In the genomic region with DNA sequence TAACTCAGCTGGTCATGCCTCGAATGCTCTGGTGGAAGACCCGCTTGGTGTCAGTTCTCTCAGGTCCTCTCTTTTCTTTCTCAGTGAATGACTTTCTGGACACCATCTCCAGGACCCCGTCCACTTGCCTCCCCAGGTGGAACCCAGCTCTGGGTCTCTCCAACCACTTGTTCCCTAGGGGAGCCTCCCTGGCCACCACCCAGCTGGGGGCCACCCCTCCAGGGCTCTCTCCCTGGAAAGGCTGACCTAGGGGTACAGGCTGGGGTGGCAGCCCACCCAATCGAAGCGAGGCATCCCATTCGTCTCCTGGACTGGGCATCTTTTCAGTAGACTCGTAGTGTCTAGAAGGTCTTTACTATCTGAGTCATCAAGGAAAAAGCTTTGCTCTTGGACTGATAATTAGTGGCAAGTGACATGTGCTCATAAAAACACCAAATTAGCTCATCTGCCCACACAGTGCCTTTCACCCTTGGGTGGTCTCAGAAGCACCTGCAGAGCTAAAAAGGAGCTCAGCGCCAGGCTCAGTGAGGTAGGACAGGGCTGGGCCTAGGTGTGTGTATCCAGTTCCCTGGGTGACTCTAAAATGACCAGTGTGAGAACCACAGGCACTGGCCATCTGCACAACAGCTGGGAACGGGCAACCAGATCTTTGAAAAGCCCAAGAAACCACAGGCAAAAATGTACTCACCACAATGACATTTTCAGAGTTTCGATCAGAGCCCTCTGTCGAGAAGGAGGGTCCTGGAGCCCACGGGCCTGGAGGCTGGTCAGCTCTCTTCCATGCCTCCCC, we compare ENCODE assay signal across 11 cellular contexts. TPM values are rescaled to one million over a fixed set of nuclear protein-coding genes. Genes with fewer than 3 reads are reported as not detected.
DNase-seq lines count a peak whose midpoint lies in the region; ATAC-seq and TF ChIP-seq lines count a peak whose summit lies in the region.
"Had no signal": no experiment of that assay in that cellular context is flagged by ENCODE, and none has a peak within 500 bp of the region (broad histone marks: within the 10 kb centered on the region; RNA-seq: fewer than 3 reads in every experiment).

No MANE protein-coding gene starts in this region.

- peak overlapping the region; percentile 53 for H3K4me2 ChIP-seq in MM.1S (ENCODE audit: low read depth, low read length)

- TF ChIP-seq CTCF in MM.1S (IDR thresholded peaks at IDR 0.05; ENCODE audit: low read length) (no peak), mesothelial cell of epicardium (IDR thresholded peaks at IDR 0.05; ENCODE audit: unreplicated experiment) (no peak), Peyer's patch (IDR thresholded peaks at IDR 0.05) (no peak)

- peak; percentile 37 for ATAC-seq in GM21576 (IDR thresholded peaks at IDR 0.05; ENCODE audit: unreplicated experiment)

- no peak overlapping the region for H3K27ac Mint-ChIP-seq in mesothelial cell of epicardium

- no peaks in the 10 kb centered on the region for H3K36me3 Mint-ChIP-seq in mesothelial cell of epicardium

- H2AFZ ChIP-seq in MM.1S (ENCODE audit: low read length) = peak overlapping the region; percentile 12

- H3K9me3 ChIP-seq in MM.1S (replicated peaks; ENCODE audit: insufficient read depth, low read length) = no peaks in the 10 kb centered on the region
- H3K9me3 ChIP-seq in Peyer's patch = no peaks in the 10 kb centered on the region
- H3K9me3 ChIP-seq: adrenal gland had no signal

- H3K27me3 ChIP-seq in MM.1S (replicated peaks; ENCODE audit: insufficient read depth, low read length) = no peaks in the 10 kb centered on the region
- no peaks in the 10 kb centered on the region for H3K27me3 ChIP-seq in Peyer's patch
- H3K27me3 ChIP-seq: adrenal gland had no signal

- H3K9ac ChIP-seq in MM.1S (ENCODE audit: low read length) = peak overlapping the region; percentile 56

- peak overlapping the region; percentile 86 for H3K27ac ChIP-seq in MM.1S (ENCODE audit: low read length)
- peak overlapping the region in 2 of 4 donors; percentile 1 to 3 for H3K27ac ChIP-seq in Peyer's patch
- H3K27ac ChIP-seq: adrenal gland had no signal

- no peaks in the 10 kb centered on the region for H3K9me3 Mint-ChIP-seq in mesothelial cell of epicardium

- H3K9me2 ChIP-seq in MM.1S (replicated peaks; ENCODE audit: insufficient read depth, low read length) = no peaks in the 10 kb centered on the region

- H3K36me3 ChIP-seq in MM.1S (replicated peaks; ENCODE audit: insufficient read depth, low read length) (no peaks in the 10 kb centered on the region), Peyer's patch (no peaks in the 10 kb centered on the region)
- H3K36me3 ChIP-seq: adrenal gland had no signal

- TF ChIP-seq POLR2A in Peyer's patch (IDR thresholded peaks at IDR 0.05) = no peak

- H3K4me3 ChIP-seq in MM.1S (ENCODE audit: low read length) = no peak overlapping the region
- H3K4me3 ChIP-seq in Peyer's patch = no peak overlapping the region
- H3K4me3 ChIP-seq: adrenal gland had no signal

- peaks cover 16% of the 10 kb centered on the region for H4K20me1 ChIP-seq in MM.1S (ENCODE audit: insufficient read depth, low read length)

- peaks cover 30% of the 10 kb centered on the region for H3F3A ChIP-seq in MM.1S (ENCODE audit: insufficient read depth, low read length)

- H3K4me3 Mint-ChIP-seq in mesothelial cell of epicardium = peak overlapping the region; percentile 20

- H3K4me1 ChIP-seq in MM.1S (ENCODE audit: low read length) (peaks cover 39% of the 10 kb centered on the region), Peyer's patch (peaks cover 0 to 25% (median 21%) of the 10 kb centered on the region in 4 donors)

- peak; percentile 45 for DNase-seq in GM03348 (ENCODE audit: low spot score)
- peak; percentile 97 for DNase-seq in MM.1S
- DNase-seq in mesothelial cell of epicardium (ENCODE audit: low spot score in 2 of 2, unreplicated experiment in 2 of 2) = no peak
- DNase-seq in pons (ENCODE audit: low spot score) = no peak
- no peak for DNase-seq in Peyer's patch
- no peak for DNase-seq in NK-92 treated with Interleukin-12 subunit alpha and Interleukin-12 subunit beta, amount 100 ng/mL, for 24 hours (lab: John Stamatoyannopoulos, UW)
- no peak for DNase-seq in inferior parietal cortex (ENCODE audit: extremely low spot score)
- DNase-seq: NCI-H345; stimulated activated CD4-positive, alpha-beta T cell treated with anti-CD3 and anti-CD28 coated beads, Interleukin-2, amount 100 ng/mL, for 24 hours had no signal

- peaks cover 4% of the 10 kb centered on the region for H3K27me3 Mint-ChIP-seq in mesothelial cell of epicardium (ENCODE audit: low read depth)

- H3K79me2 ChIP-seq in MM.1S (ENCODE audit: low read length) = peaks cover 25% of the 10 kb centered on the region

- peaks cover 30% of the 10 kb centered on the region for H3K4me1 Mint-ChIP-seq in mesothelial cell of epicardium

RNA-seq across cellular contexts. Expression of a gene that starts 2.4 kb away (rescaled TPM):
- 79.6 to 86.2 TPM (median 81.1 TPM) in 3 replicates for total RNA-seq in mesothelial cell of epicardium
- 100 to 1,000 TPM in 3 of 4 donors, 10 to 100 TPM in 1; 83.3 to 206 (median 152) TPM for total RNA-seq in Peyer's patch

RNA-seq across cellular contexts. Expression of a gene that starts 57.2 kb away (rescaled TPM):
- total RNA-seq in mesothelial cell of epicardium (34.6 to 35.3 TPM (median 35.2 TPM) in 3 replicates), Peyer's patch (10 to 100 TPM; 10.7 to 28.1 (median 14.1) TPM)

RNA-seq across cellular contexts. Expression of a gene that starts 57.3 kb away (rescaled TPM):
- total RNA-seq in mesothelial cell of epicardium (3.8 to 5.1 TPM (median 5.0 TPM) in 3 replicates), Peyer's patch (under 1 TPM in 2 of 4 donors, not detected in 2; 0.35 to 0.67 TPM)

RNA-seq across cellular contexts. Expression of a gene that starts 59.5 kb away (rescaled TPM):
- total RNA-seq in mesothelial cell of epicardium (22.4 to 23.9 TPM (median 23.3 TPM) in 3 replicates), Peyer's patch (10 to 100 TPM in 3 of 4 donors, 1 to 10 TPM in 1; 7.4 to 16.1 (median 13.3) TPM)

Comparison
In these comparisons a context has a peak if more than half of its experiments do, and no peak if none do; other contexts are left out.
1. DNase-seq: peak in GM03348 (single experiment) and MM.1S (single experiment); none in mesothelial cell of epicardium (0 of 2), pons (single experiment), Peyer's patch (0 of 3), NK-92 treated with Interleukin-12 subunit alpha and Interleukin-12 subunit beta, amount 100 ng/mL, for 24 hours (single experiment) and inferior parietal cortex (single experiment).